ENCODE assay signal across 8 cellular contexts in the genomic region with DNA sequence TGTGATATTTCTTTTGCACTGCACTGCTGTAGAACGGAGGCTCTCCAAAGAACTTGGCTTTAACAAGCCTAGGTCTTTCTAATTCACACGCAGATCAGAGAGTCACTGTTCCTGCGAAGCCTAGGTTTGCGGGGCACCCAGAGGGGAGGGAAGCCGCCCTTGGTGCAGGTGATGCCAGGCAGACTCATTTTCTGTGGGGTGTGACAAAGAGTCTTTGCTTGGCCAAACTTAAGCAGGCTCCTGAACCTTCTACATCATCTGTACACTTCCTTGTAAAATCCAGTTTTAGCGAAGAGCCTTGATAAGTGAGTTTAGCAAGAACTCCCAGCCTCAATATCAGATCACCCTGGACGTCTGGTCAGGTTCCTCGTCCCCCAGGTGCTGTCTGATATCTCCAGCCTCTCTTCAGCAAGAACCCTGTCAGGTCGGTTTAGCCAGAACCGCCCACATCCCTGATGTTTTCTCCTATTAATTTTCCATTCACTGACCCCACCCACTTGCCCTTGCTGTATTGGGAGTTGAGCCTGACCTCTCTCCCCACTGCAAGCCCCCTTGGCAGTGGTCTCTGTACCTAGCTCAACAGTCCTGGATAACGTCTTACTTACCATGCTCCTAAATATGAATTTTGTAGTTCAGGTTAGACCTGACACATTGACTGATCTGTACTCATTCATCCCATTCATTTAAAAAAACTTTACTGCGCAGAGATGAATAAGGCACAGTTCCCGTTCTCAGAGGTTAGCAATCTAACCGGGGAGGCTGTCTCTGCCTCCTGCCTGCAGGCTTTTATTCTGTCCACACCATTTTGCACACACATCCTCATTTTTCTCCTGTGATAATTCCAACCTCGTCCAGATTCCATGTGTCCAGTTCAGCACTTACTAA. TPM values are rescaled to one million over a fixed set of nuclear protein-coding genes. Genes with fewer than 3 reads are reported as not detected.
A peak's percentile ranks its signal among the peaks of the same experiment; 100 is the strongest.
DNase-seq lines count a peak whose midpoint lies in the region; ATAC-seq, FAIRE-seq and TF ChIP-seq lines count a peak whose summit lies in the region.

No MANE protein-coding gene starts in this region.

- peak overlapping the region; percentile 82 for H2AFZ ChIP-seq in K562 (ENCODE audit: low read depth, low read length)

- peak overlapping the region; percentile 81 for H3K27ac ChIP-seq in K562 (ENCODE audit: extremely low read depth, low read depth, low read length)

- H3K4me1 ChIP-seq in K562 (replicated peaks in 1 of 2; ENCODE audit: control insufficient read depth in 2 of 2, insufficient read depth in 2 of 2, low read length in 2 of 2) (peaks cover 14 to 42% of the 10 kb centered on the region in 2 experiments), skeletal muscle satellite cell (ENCODE audit: control insufficient read depth, insufficient read depth, low read length) (peaks cover 10% of the 10 kb centered on the region)

- peak overlapping the region; percentile 44 for H3K4me3 ChIP-seq in K562
- no peak overlapping the region for H3K4me3 ChIP-seq in skeletal muscle satellite cell (ENCODE audit: low read length)

- TSS peak; percentile 75 for BruUV-seq in K562 (replicated peaks; lab: Mats Ljungman, UMichigan)

- 7% methylated on average over 15 of the region's 15 CpGs for WGBS in K562 (ENCODE audit: insufficient coverage, low coverage, missing lambda C conversion rate)

- TF ChIP-seq EP300 in K562 (IDR thresholded peaks at IDR 0.05; ENCODE audit: low read length), result no peak

- peaks cover 52% of the 10 kb centered on the region for H3K79me2 ChIP-seq in K562 (ENCODE audit: control insufficient read depth, insufficient read depth, low read length)

- ATAC-seq in K562, result no peak
- ATAC-seq in HG03439 (IDR thresholded peaks at IDR 0.05; ENCODE audit: unreplicated experiment), result no peak

- no peaks in the 10 kb centered on the region for H3K9me1 ChIP-seq in K562 (ENCODE audit: control insufficient read depth, insufficient read depth, low read length)

- H3K9ac ChIP-seq in K562 (ENCODE audit: insufficient read depth in 1 of 2, low read depth in 2 of 2, low read length in 2 of 2) (peak overlapping the region; percentile 81 to 83; a peak in 3 of 4 replicates), skeletal muscle satellite cell (ENCODE audit: low read depth, low read length) (no peak overlapping the region)

- CTCF ChIA-PET in K562 (lab: Yijun Ruan, JAX; ENCODE audit: low intra/inter-chr PET ratio), result no interaction called here

- H3K9me3 ChIP-seq in K562 (replicated peaks; ENCODE audit: control insufficient read depth, insufficient read depth, low read depth, low read length), result no peaks in the 10 kb centered on the region
- H3K9me3 ChIP-seq in skeletal muscle satellite cell (replicated peaks; ENCODE audit: low read length), result no peaks in the 10 kb centered on the region

- in situ Hi-C loops in K562 (cut with MboI), result no loop called here

- H3K27me3 ChIP-seq in K562 (ENCODE audit: control insufficient read depth in 2 of 2, insufficient read depth in 2 of 2, low read length in 2 of 2), result no peaks in the 10 kb centered on the region
- H3K27me3 ChIP-seq in skeletal muscle satellite cell (ENCODE audit: control insufficient read depth, insufficient read depth, low read length), result peaks cover 8% of the 10 kb centered on the region

- peak overlapping the region; percentile 90 for H3K4me2 ChIP-seq in K562 (ENCODE audit: insufficient read depth, low read length)
- peak overlapping the region; percentile 45 for H3K4me2 ChIP-seq in skeletal muscle satellite cell (ENCODE audit: low read length)

- peaks cover 26% of the 10 kb centered on the region for H3K36me3 ChIP-seq in K562 (ENCODE audit: control insufficient read depth, insufficient read depth, low read length)
- H3K36me3 ChIP-seq in skeletal muscle satellite cell (ENCODE audit: insufficient read depth, low read length), result no peaks in the 10 kb centered on the region

- FAIRE-seq in K562 (lab: Jason Lieb, UNC), result peak; percentile 67

- peak; percentile 45 for TF ChIP-seq POLR2A in K562 (conservative IDR thresholded peaks at IDR 0.05)

- POLR2A ChIA-PET in K562 (lab: Yijun Ruan, JAX), result interaction anchor here (0.6 to 1.5 kb wide), 4 partner anchors 10 to 1370 kb away, joined by 3 to 7 read pairs (median 5); no protein-coding TSS in a partner anchor

- TF ChIP-seq CTCF in K562 (IDR thresholded peaks at IDR 0.05 in 2 of 3, conservative IDR thresholded peaks at IDR 0.05 in 1 of 3; ENCODE audit: insufficient read depth in 2 of 3, low read depth in 1 of 3, low read length in 3 of 3), result no peak

- intact Hi-C loops in K562 (cut with micrococcal nuclease), result loop anchor here (5.0 to 10.0 kb wide), 2 partner anchors 133 to 360 kb away; partner anchors contain the start of gene NACC2

- peak; percentile 24 for DNase-seq in activated CD4-positive, alpha-beta T cell treated with anti-CD3 and anti-CD28 coated beads for 48 hours
- no peak for DNase-seq in activated CD4-positive, alpha-beta T cell treated with anti-CD3 and anti-CD28 coated beads, Interleukin-2, amount 50 U/mL, for 48 hours
- DNase-seq in NCI-H69 (lab: John Stamatoyannopoulos, UW) (peak; percentile 66), K562 (ENCODE audit: extremely low read depth in 1 of 4, low spot score in 3 of 4) (peak in 2 of 4 experiments; percentile 65 to 79), AG20443 (ENCODE audit: low spot score) (no peak), COR-L47 (lab: John Stamatoyannopoulos, UW) (no peak)

- H4K20me1 ChIP-seq in K562 (replicated peaks; ENCODE audit: control insufficient read depth, insufficient read depth, low read length), result peaks cover 7% of the 10 kb centered on the region

- no peak for TF ChIP-seq RAD21 in K562 (CRISPR knock-in tag; conservative IDR thresholded peaks at IDR 0.05 in 1 of 2, IDR thresholded peaks at IDR 0.05 in 1 of 2)

TF ChIP-seq in K562, 482 proteins besides CTCF, POLR2A, EP300 and RAD21 (continues in another document):
- TF ChIP-seq CHD1 (IDR thresholded peaks at IDR 0.05; ENCODE audit: low read length) (peak; percentile 55), ZNF324 (CRISPR knock-in tag; IDR thresholded peaks at IDR 0.05) (no peak), ZNF316 (IDR thresholded peaks at IDR 0.05) (no peak), TCF3 (CRISPR knock-in tag; IDR thresholded peaks at IDR 0.05) (peak; percentile 37)
- TF ChIP-seq, protein P1, sequence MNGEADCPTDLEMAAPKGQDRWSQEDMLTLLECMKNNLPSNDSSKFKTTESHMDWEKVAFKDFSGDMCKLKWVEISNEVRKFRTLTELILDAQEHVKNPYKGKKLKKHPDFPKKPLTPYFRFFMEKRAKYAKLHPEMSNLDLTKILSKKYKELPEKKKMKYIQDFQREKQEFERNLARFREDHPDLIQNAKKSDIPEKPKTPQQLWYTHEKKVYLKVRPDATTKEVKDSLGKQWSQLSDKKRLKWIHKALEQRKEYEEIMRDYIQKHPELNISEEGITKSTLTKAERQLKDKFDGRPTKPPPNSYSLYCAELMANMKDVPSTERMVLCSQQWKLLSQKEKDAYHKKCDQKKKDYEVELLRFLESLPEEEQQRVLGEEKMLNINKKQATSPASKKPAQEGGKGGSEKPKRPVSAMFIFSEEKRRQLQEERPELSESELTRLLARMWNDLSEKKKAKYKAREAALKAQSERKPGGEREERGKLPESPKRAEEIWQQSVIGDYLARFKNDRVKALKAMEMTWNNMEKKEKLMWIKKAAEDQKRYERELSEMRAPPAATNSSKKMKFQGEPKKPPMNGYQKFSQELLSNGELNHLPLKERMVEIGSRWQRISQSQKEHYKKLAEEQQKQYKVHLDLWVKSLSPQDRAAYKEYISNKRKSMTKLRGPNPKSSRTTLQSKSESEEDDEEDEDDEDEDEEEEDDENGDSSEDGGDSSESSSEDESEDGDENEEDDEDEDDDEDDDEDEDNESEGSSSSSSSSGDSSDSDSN (IDR thresholded peaks at IDR 0.05; ENCODE audit: borderline replicate concordance in 1 of 2, low read depth in 2 of 2, low read length in 2 of 2), result no peak

RNA-seq across cellular contexts. Expression of gene UBAC1, which starts 0.9 kb away (rescaled TPM):
- total RNA-seq in K562 (2011; cell fraction: chromatin; rRNA removed; ENCODE audit: low replicate concordance), result 536 and 854 TPM in 2 replicates
- 552 and 553 TPM in 2 replicates for total RNA-seq in K562 (2011; cell fraction: nucleolus; rRNA removed)
- 447 and 492 TPM in 2 replicates for total RNA-seq in K562 (2011; cell fraction: nucleoplasm; rRNA removed)
- total RNA-seq in K562 (2014; rRNA removed), result 399 and 504 TPM in 2 replicates
- total RNA-seq in K562 (2014; rRNA removed; fragmentation: Illumina TruSeq; extraction: Trizol), result 138 and 145 TPM in 2 replicates
- 166 and 171 TPM in 2 replicates for total RNA-seq in K562 (2015; rRNA removed; fragmentation: Illumina TruSeq; extraction: Trizol)
- total RNA-seq in K562 (2021), result 294 and 309 TPM in 2 replicates
- polyA plus RNA-seq in K562 (2011; rRNA removed), result 385 and 395 TPM in 2 replicates
- 447 and 505 TPM in 2 replicates for polyA plus RNA-seq in K562 (2011; cell fraction: cytosol; rRNA removed)
- 838 and 845 TPM in 2 replicates for polyA plus RNA-seq in K562 (2011; cell fraction: nucleus; rRNA removed)
- polyA plus RNA-seq in K562 (2012), result 178 and 239 TPM in 2 replicates
- polyA plus RNA-seq in K562 (2014; fragmentation: Illumina TruSeq; extraction: Trizol), result 219 and 228 TPM in 2 replicates
- polyA plus RNA-seq in K562 (2014; fragmentation: Nextera tagmentation; extraction: Ambion mirVana), result 100 to 1,000 TPM in 1 of 2 experiments, 10 to 100 TPM in 1; 94.0 to 117 TPM
- polyA plus RNA-seq in K562 (2014; rRNA removed), result 381 and 405 TPM in 2 replicates
- polyA minus RNA-seq in K562 (2011; rRNA and poly(A)+ RNA removed), result 128 and 165 TPM in 2 replicates
- 110 and 129 TPM in 2 replicates for polyA minus RNA-seq in K562 (2011; cell fraction: cytosol; rRNA and poly(A)+ RNA removed)
- 120 and 171 TPM in 2 replicates for polyA minus RNA-seq in K562 (2011; cell fraction: nucleus; rRNA and poly(A)+ RNA removed)
- 21.2 and 24.6 TPM in 2 replicates for total RNA-seq in skeletal muscle satellite cell (2012; rRNA removed)

RNA-seq across cellular contexts. Expression of gene CAMSAP1, which starts 54.7 kb away (rescaled TPM):
- total RNA-seq in K562 (2011; cell fraction: chromatin; rRNA removed; ENCODE audit: low replicate concordance), result 40.9 and 68.9 TPM in 2 replicates
- 21.5 and 22.4 TPM in 2 replicates for total RNA-seq in K562 (2011; cell fraction: nucleolus; rRNA removed)
- 36.1 and 42.5 TPM in 2 replicates for total RNA-seq in K562 (2011; cell fraction: nucleoplasm; rRNA removed)
- total RNA-seq in K562 (2014; rRNA removed) (18.1 and 23.4 TPM in 2 replicates), K562 (2014; rRNA removed; fragmentation: Illumina TruSeq; extraction: Trizol) (14.3 TPM in 2 replicates), K562 (2015; rRNA removed; fragmentation: Illumina TruSeq; extraction: Trizol) (13.9 and 15.7 TPM in 2 replicates), K562 (2021) (28.8 and 32.8 TPM in 2 replicates)
- polyA plus RNA-seq in K562 (2011; rRNA removed) (6.3 and 6.9 TPM in 2 replicates), K562 (2014; fragmentation: Illumina TruSeq; extraction: Trizol) (14.9 and 19.7 TPM in 2 replicates), K562 (2014; fragmentation: Nextera tagmentation; extraction: Ambion mirVana) (1 to 10 TPM; 1.5 to 1.6 TPM), K562 (2014; rRNA removed) (10.0 and 11.3 TPM in 2 replicates)
- polyA plus RNA-seq in K562 (2011; cell fraction: cytosol; rRNA removed), result 6.3 and 8.3 TPM in 2 replicates
- 15.6 and 19.6 TPM in 2 replicates for polyA plus RNA-seq in K562 (2011; cell fraction: nucleus; rRNA removed)
- 10.6 and 11.9 TPM in 2 replicates for polyA plus RNA-seq in K562 (2012)
- polyA minus RNA-seq in K562 (2011; rRNA and poly(A)+ RNA removed), result 14.1 and 20.0 TPM in 2 replicates
- 42.2 and 76.3 TPM in 2 replicates for polyA minus RNA-seq in K562 (2011; cell fraction: cytosol; rRNA and poly(A)+ RNA removed)
- polyA minus RNA-seq in K562 (2011; cell fraction: nucleus; rRNA and poly(A)+ RNA removed), result 11.4 and 23.5 TPM in 2 replicates
- 15.7 and 23.1 TPM in 2 replicates for total RNA-seq in skeletal muscle satellite cell (2012; rRNA removed)

Comparison
In these comparisons a context has a peak if more than half of its experiments do, and no peak if none do; other contexts are left out.
1. DNase-seq: peak in activated CD4-positive, alpha-beta T cell treated with anti-CD3 and anti-CD28 coated beads for 48 hours (single experiment) and NCI-H69 (single experiment); none in activated CD4-positive, alpha-beta T cell treated with anti-CD3 and anti-CD28 coated beads, Interleukin-2, amount 50 U/mL, for 48 hours (0 of 2), AG20443 (single experiment) and COR-L47 (single experiment).